10 cellular contexts compared by ENCODE assay signal in genomic region chr4:127967141-127967775, GRCh38. TPM values are rescaled to one million over a fixed set of nuclear protein-coding genes. Genes with fewer than 3 reads are reported as not detected.
DNase-seq lines count a peak whose midpoint lies in the region; ATAC-seq lines count a peak whose summit lies in the region.
"Had no signal": no experiment of that assay in that cellular context is flagged by ENCODE, and none has a peak within 500 bp of the region (broad histone marks: within the 10 kb centered on the region; RNA-seq: fewer than 3 reads in every experiment).

No MANE protein-coding gene starts in this region.

- H3K36me3 Mint-ChIP-seq in IgD-negative memory B cell = peaks cover 3% of the 10 kb centered on the region
- peaks cover 5% of the 10 kb centered on the region for H3K36me3 Mint-ChIP-seq in natural killer cell treated with Interleukin-12 subunit alpha and Interleukin-12 subunit beta and Interleukin-15 and Interleukin-18, amount 100 ng/mL, for 72 hours

- ATAC-seq in natural killer cell treated with Interleukin-12 subunit alpha and Interleukin-12 subunit beta and Interleukin-15 and Interleukin-18, amount 100 ng/mL, for 72 hours = no peak
- no peak for ATAC-seq in HG03342 (IDR thresholded peaks at IDR 0.05; ENCODE audit: unreplicated experiment)
- ATAC-seq in GM21423 (IDR thresholded peaks at IDR 0.05; ENCODE audit: unreplicated experiment) = no peak
- ATAC-seq: gastroesophageal sphincter had no signal

- H3K27ac Mint-ChIP-seq in IgD-negative memory B cell = no peak overlapping the region
- no peak overlapping the region for H3K27ac Mint-ChIP-seq in natural killer cell treated with Interleukin-12 subunit alpha and Interleukin-12 subunit beta and Interleukin-15 and Interleukin-18, amount 100 ng/mL, for 72 hours

- H3K9me3 Mint-ChIP-seq in IgD-negative memory B cell = no peaks in the 10 kb centered on the region
- H3K9me3 Mint-ChIP-seq in natural killer cell treated with Interleukin-12 subunit alpha and Interleukin-12 subunit beta and Interleukin-15 and Interleukin-18, amount 100 ng/mL, for 72 hours = no peaks in the 10 kb centered on the region

- H3K4me1 Mint-ChIP-seq in IgD-negative memory B cell = peaks cover 21 to 24% (median 23%) of the 10 kb centered on the region in 3 donors
- peaks cover 26 to 28% of the 10 kb centered on the region in 2 donors for H3K4me1 Mint-ChIP-seq in natural killer cell treated with Interleukin-12 subunit alpha and Interleukin-12 subunit beta and Interleukin-15 and Interleukin-18, amount 100 ng/mL, for 72 hours (ENCODE audit: low read depth in 2 of 2)

- DNase-seq in NCI-H82 (lab: John Stamatoyannopoulos, UW) = peak; percentile 1
- no peak for DNase-seq in NCI-H82 treated with DMSO at 0.1 percent for 48 hours (lab: John Stamatoyannopoulos, UW; ENCODE audit: unreplicated experiment)
- DNase-seq in amniotic epithelial cell (ENCODE audit: low read depth) = peak; percentile 26
- no peak for DNase-seq in natural killer cell treated with Interleukin-12 subunit alpha and Interleukin-12 subunit beta and Interleukin-15 and Interleukin-18, amount 100 ng/mL, for 72 hours (ENCODE audit: low spot score)
- DNase-seq in G401 (ENCODE audit: low spot score) = no peak
- DNase-seq: T-helper 9 cell had no signal

- peak overlapping the region in 3 of 4 donors; percentile 18 to 85 (median 26) for H3K4me3 Mint-ChIP-seq in IgD-negative memory B cell
- peak overlapping the region; percentile 28 for H3K4me3 Mint-ChIP-seq in natural killer cell treated with Interleukin-12 subunit alpha and Interleukin-12 subunit beta and Interleukin-15 and Interleukin-18, amount 100 ng/mL, for 72 hours

- H3K27me3 Mint-ChIP-seq in IgD-negative memory B cell = no peaks in the 10 kb centered on the region
- H3K27me3 Mint-ChIP-seq in natural killer cell treated with Interleukin-12 subunit alpha and Interleukin-12 subunit beta and Interleukin-15 and Interleukin-18, amount 100 ng/mL, for 72 hours = no peaks in the 10 kb centered on the region

- in situ Hi-C loops in G401 (cut with HindIII; ENCODE audit: low sequenced_read_pairs) = no loop called here

RNA-seq across cellular contexts. Expression of gene ABHD18, which starts 2.1 kb away (rescaled TPM):
- polyA plus RNA-seq in IgD-negative memory B cell = 7.5 TPM
- 10 to 100 TPM; 21.1 to 25.1 TPM for total RNA-seq in natural killer cell treated with Interleukin-12 subunit alpha and Interleukin-12 subunit beta and Interleukin-15 and Interleukin-18, amount 100 ng/mL, for 72 hours
- 10.4 and 14.8 TPM in 2 replicates for total RNA-seq in G401 (2014; rRNA removed; shearing (Covaris generic))

RNA-seq across cellular contexts. Expression of gene MFSD8, which starts 2.3 kb away (rescaled TPM):
- 7.8 TPM for polyA plus RNA-seq in IgD-negative memory B cell
- total RNA-seq in natural killer cell treated with Interleukin-12 subunit alpha and Interleukin-12 subunit beta and Interleukin-15 and Interleukin-18, amount 100 ng/mL, for 72 hours = 10 to 100 TPM; 25.1 to 28.8 TPM
- 23.7 and 24.6 TPM in 2 replicates for total RNA-seq in G401 (2014; rRNA removed; shearing (Covaris generic))

Comparison
In these comparisons a context has a peak if more than half of its experiments do, and no peak if none do; other contexts are left out.
1. DNase-seq: peak in NCI-H82 (single experiment) and amniotic epithelial cell (single experiment); none in NCI-H82 treated with DMSO at 0.1 percent for 48 hours (single experiment), natural killer cell treated with Interleukin-12 subunit alpha and Interleukin-12 subunit beta and Interleukin-15 and Interleukin-18, amount 100 ng/mL, for 72 hours (single experiment) and G401 (single experiment).